Comparison of ENCODE assay signal across 16 cellular contexts in the genomic region with DNA sequence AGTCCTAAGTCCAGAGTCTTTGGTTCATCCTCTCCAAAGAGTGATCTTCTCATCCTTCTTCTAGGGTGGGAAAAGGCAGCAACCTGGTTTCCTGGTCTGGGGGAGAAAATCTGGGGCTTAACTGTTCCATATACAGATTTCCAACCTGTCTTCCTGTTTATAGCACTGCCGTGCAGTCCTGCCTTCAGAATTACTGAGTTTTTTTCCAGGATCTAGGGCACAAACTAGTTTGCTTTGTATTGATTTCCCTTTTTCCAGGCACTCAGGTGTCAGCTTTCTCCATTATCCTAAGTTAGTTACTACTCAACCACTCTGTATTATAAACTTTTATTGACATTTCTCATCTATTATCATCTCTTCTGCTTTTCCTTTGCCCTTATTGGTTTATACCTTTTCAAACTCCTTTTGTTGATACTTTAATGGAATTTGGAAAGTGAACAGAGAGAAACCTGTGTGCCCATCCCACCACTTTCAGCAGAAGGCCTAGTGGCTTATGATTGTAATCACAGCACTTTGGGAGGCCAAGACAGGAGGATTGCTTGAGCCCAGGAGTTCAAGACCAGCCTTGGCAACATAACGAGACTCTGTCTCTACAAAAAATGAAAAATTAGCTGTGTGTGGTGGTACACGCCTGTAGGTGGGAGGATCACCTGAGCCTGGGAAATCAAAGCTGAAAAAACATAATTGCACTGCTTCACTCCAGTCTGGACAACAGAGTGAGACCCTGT. TPM values are rescaled to one million over a fixed set of nuclear protein-coding genes. Genes with fewer than 3 reads are reported as not detected.
DNase-seq lines count a peak whose midpoint lies in the region; ATAC-seq, FAIRE-seq and TF ChIP-seq lines count a peak whose summit lies in the region.
"Had no signal": no experiment of that assay in that cellular context is flagged by ENCODE, and none has a peak within 500 bp of the region (broad histone marks: within the 10 kb centered on the region; RNA-seq: fewer than 3 reads in every experiment).

No MANE protein-coding gene starts in this region.

- CTCF ChIA-PET in K562 (lab: Yijun Ruan, JAX; ENCODE audit: low intra/inter-chr PET ratio), result no interaction called here
- CTCF ChIA-PET in HepG2 (lab: Yijun Ruan, JAX; ENCODE audit: low intra/inter-chr PET ratio, low total read pairs), result no interaction called here
- CTCF ChIA-PET in CD8-positive, alpha-beta memory T cell (lab: Charles Lee), result interaction anchor here (0.8 to 1.1 kb wide), 2 partner anchors 13 to 295 kb away, joined by 3 to 8 read pairs; no protein-coding TSS in a partner anchor

- no peak for TF ChIP-seq RAD21 in K562 (CRISPR knock-in tag; conservative IDR thresholded peaks at IDR 0.05 in 1 of 2, IDR thresholded peaks at IDR 0.05 in 1 of 2)
- TF ChIP-seq RAD21 in HepG2 (CRISPR knock-in tag; IDR thresholded peaks at IDR 0.05), result no peak

- H3K27me3 ChIP-seq in K562 (ENCODE audit: control insufficient read depth in 2 of 2, insufficient read depth in 2 of 2, low read length in 2 of 2), result no peaks in the 10 kb centered on the region
- no peaks in the 10 kb centered on the region for H3K27me3 ChIP-seq in HepG2 (ENCODE audit: control insufficient read depth in 1 of 2, insufficient read depth in 2 of 2, low read length in 2 of 2)
- no peaks in the 10 kb centered on the region for H3K27me3 ChIP-seq in CD8-positive, alpha-beta memory T cell (ENCODE audit: insufficient read depth, low read length, poor library complexity, severe bottlenecking)
- H3K27me3 ChIP-seq in SJCRH30, result no peaks in the 10 kb centered on the region
- no peaks in the 10 kb centered on the region for H3K27me3 ChIP-seq in prostate gland (replicated peaks; ENCODE audit: insufficient read depth)

- ATAC-seq in K562, result no peak
- peak; percentile 14; the same call in 1 of the 3 replicates for ATAC-seq in HepG2
- ATAC-seq in GM21367 (IDR thresholded peaks at IDR 0.05; ENCODE audit: unreplicated experiment), result no peak
- ATAC-seq: CD8-positive, alpha-beta T cell had no signal

- peak overlapping the region; percentile 28; the same call in 1 of the 2 replicates for H2AFZ ChIP-seq in K562 (ENCODE audit: low read depth, low read length)
- peak overlapping the region; percentile 33 for H2AFZ ChIP-seq in HepG2 (ENCODE audit: low read length)
- H2AFZ ChIP-seq: GM23248 had no signal

- H4K20me1 ChIP-seq in K562 (replicated peaks; ENCODE audit: control insufficient read depth, insufficient read depth, low read length) (no peaks in the 10 kb centered on the region), HepG2 (ENCODE audit: insufficient read depth, low read length) (no peaks in the 10 kb centered on the region)

- BruUV-seq in K562 (replicated peaks; lab: Mats Ljungman, UMichigan) (no TSS peak), HepG2 (replicated peaks; lab: Mats Ljungman, UMichigan) (no TSS peak)

- no peak for TF ChIP-seq CTCF in CD14-positive monocyte (IDR thresholded peaks at IDR 0.05)
- no peak for TF ChIP-seq CTCF in K562 (IDR thresholded peaks at IDR 0.05 in 2 of 3, conservative IDR thresholded peaks at IDR 0.05 in 1 of 3; ENCODE audit: insufficient read depth in 2 of 3, low read depth in 1 of 3, low read length in 3 of 3)
- TF ChIP-seq CTCF in HepG2 (CRISPR knock-in tag; IDR thresholded peaks at IDR 0.05), result no peak
- TF ChIP-seq CTCF in prostate gland (IDR thresholded peaks at IDR 0.05), result no peak

- H3K9me1 ChIP-seq in K562 (ENCODE audit: control insufficient read depth, insufficient read depth, low read length), result no peaks in the 10 kb centered on the region

- no peak overlapping the region for H3K4me2 ChIP-seq in K562 (ENCODE audit: insufficient read depth, low read length)
- peak overlapping the region; percentile 37 for H3K4me2 ChIP-seq in HepG2 (ENCODE audit: low read depth, low read length)

- intact Hi-C loops in CD14-positive monocyte (cut with micrococcal nuclease) (no loop called here), K562 (cut with micrococcal nuclease) (no loop called here), HepG2 (cut with micrococcal nuclease; ENCODE audit: unreplicated experiment) (no loop called here), prostate gland (cut with DNase I) (no loop called here)

- no peaks in the 10 kb centered on the region for H3K36me3 ChIP-seq in K562 (ENCODE audit: control insufficient read depth, insufficient read depth, low read length)
- no peaks in the 10 kb centered on the region for H3K36me3 ChIP-seq in HepG2 (replicated peaks in 1 of 2; ENCODE audit: control insufficient read depth in 1 of 2, insufficient read depth in 2 of 2, low read length in 2 of 2)
- H3K36me3 ChIP-seq in CD8-positive, alpha-beta memory T cell (ENCODE audit: insufficient read depth, low read length), result no peaks in the 10 kb centered on the region
- H3K36me3 ChIP-seq in SJCRH30, result no peaks in the 10 kb centered on the region
- no peaks in the 10 kb centered on the region for H3K36me3 ChIP-seq in prostate gland

- H3K4me3 ChIP-seq in K562 (no peak overlapping the region), HepG2 (replicated peaks in 1 of 3; ENCODE audit: insufficient read depth in 1 of 3, low read depth in 2 of 3, low read length in 3 of 3) (no peak overlapping the region), SJCRH30 (no peak overlapping the region), prostate gland (no peak overlapping the region)
- no peak overlapping the region for H3K4me3 ChIP-seq in CD8-positive, alpha-beta memory T cell (ENCODE audit: low read length)
- H3K4me3 ChIP-seq: GM23248 had no signal

- peaks cover 78% of the 10 kb centered on the region for H3K4me1 Mint-ChIP-seq in CD14-positive monocyte
- peaks cover 0 to 6% (median 5%) of the 10 kb centered on the region in 3 donors for H3K4me1 Mint-ChIP-seq in CD8-positive, alpha-beta memory T cell

- no peak for FAIRE-seq in K562 (lab: Jason Lieb, UNC)
- FAIRE-seq in HepG2 (lab: Jason Lieb, UNC), result no peak
- FAIRE-seq: GM12892 had no signal

- H3K79me2 ChIP-seq in K562 (ENCODE audit: control insufficient read depth, insufficient read depth, low read length) (no peaks in the 10 kb centered on the region), HepG2 (ENCODE audit: insufficient read depth, low read length) (peaks cover 17% of the 10 kb centered on the region)

- peak overlapping the region; percentile 78 to 98 (median 95) for H3K27ac Mint-ChIP-seq in CD14-positive monocyte
- H3K27ac Mint-ChIP-seq in CD8-positive, alpha-beta memory T cell, result no peak overlapping the region
- H3K27ac Mint-ChIP-seq: CD8-positive, alpha-beta T cell had no signal

- POLR2A ChIA-PET in K562 (lab: Yijun Ruan, JAX) (interaction anchor here (0.7 to 1.4 kb wide), 2 partner anchors 13 to 394 kb away, joined by 3 read pairs; no protein-coding TSS in a partner anchor), HepG2 (lab: Yijun Ruan, JAX) (interaction anchor here (8.2 kb wide), 1 partner anchor 12 kb away, joined by 94 read pairs; no protein-coding TSS in a partner anchor)
- POLR2A ChIA-PET in CD8-positive, alpha-beta memory T cell (lab: Charles Lee), result no interaction called here

- DNase-seq in CD14-positive monocyte (ENCODE audit: low spot score) (no peak), K562 (ENCODE audit: extremely low read depth in 1 of 4, low spot score in 3 of 4) (no peak), HepG2 (ENCODE audit: low spot score) (no peak), SJCRH30 (no peak), prostate gland (ENCODE audit: low spot score) (no peak)
- DNase-seq in CD8-positive, alpha-beta memory T cell, result no peak
- DNase-seq: ACHN; C1 segment of cervical spinal cord; Caco-2; CD8-positive, alpha-beta T cell; DND-41; GDM1; GM23248; H7 had no signal

- TF ChIP-seq EP300 in K562 (IDR thresholded peaks at IDR 0.05; ENCODE audit: low read length) (no peak), HepG2 (IDR thresholded peaks at IDR 0.05; ENCODE audit: low read depth in 2 of 2, low read length in 2 of 2) (no peak; a peak in 1 of 4 replicates), HepG2 (CRISPR knock-in tag; IDR thresholded peaks at IDR 0.05; ENCODE audit: borderline replicate concordance) (no peak)

- peaks cover 0 to 2% of the 10 kb centered on the region in 2 donors for H3K36me3 Mint-ChIP-seq in CD14-positive monocyte
- H3K36me3 Mint-ChIP-seq in CD8-positive, alpha-beta memory T cell, result no peaks in the 10 kb centered on the region
- H3K36me3 Mint-ChIP-seq: CD8-positive, alpha-beta T cell had no signal

- H3K27ac ChIP-seq in K562 (ENCODE audit: extremely low read depth, low read depth, low read length) (no peak overlapping the region), HepG2 (ENCODE audit: extremely low read length, insufficient read depth, low read length) (peak overlapping the region; percentile 51), SJCRH30 (no peak overlapping the region), prostate gland (no peak overlapping the region)
- no peak overlapping the region for H3K27ac ChIP-seq in CD8-positive, alpha-beta memory T cell (ENCODE audit: low read depth, low read length)
- H3K27ac ChIP-seq: GM23248 had no signal

- peaks cover 4 to 14% of the 10 kb centered on the region in 2 experiments; a peak in 4 of 5 replicates for H3K4me1 ChIP-seq in K562 (replicated peaks in 1 of 2; ENCODE audit: control insufficient read depth in 2 of 2, insufficient read depth in 2 of 2, low read length in 2 of 2)
- peaks cover 90% of the 10 kb centered on the region for H3K4me1 ChIP-seq in HepG2 (ENCODE audit: insufficient read depth, low read length)
- no peaks in the 10 kb centered on the region for H3K4me1 ChIP-seq in CD8-positive, alpha-beta memory T cell (ENCODE audit: insufficient read depth, low read length)
- no peaks in the 10 kb centered on the region for H3K4me1 ChIP-seq in SJCRH30
- no peaks in the 10 kb centered on the region for H3K4me1 ChIP-seq in prostate gland (replicated peaks)

- peak overlapping the region; percentile 63 to 85 for H3K4me3 Mint-ChIP-seq in CD14-positive monocyte
- H3K4me3 Mint-ChIP-seq in CD8-positive, alpha-beta memory T cell, result no peak overlapping the region
- H3K4me3 Mint-ChIP-seq: CD8-positive, alpha-beta T cell had no signal

- H3K9me3 Mint-ChIP-seq in CD14-positive monocyte, result peaks cover 0 to 2% (median 0%) of the 10 kb centered on the region in 7 donors
- H3K9me3 Mint-ChIP-seq in CD8-positive, alpha-beta memory T cell, result no peaks in the 10 kb centered on the region
- H3K9me3 Mint-ChIP-seq: CD8-positive, alpha-beta T cell had no signal

- TF ChIP-seq POLR2A in K562 (conservative IDR thresholded peaks at IDR 0.05) (no peak), HepG2 (IDR thresholded peaks at IDR 0.05; ENCODE audit: insufficient read depth in 1 of 2, low read depth in 2 of 2, low read length in 2 of 2) (no peak), prostate gland (IDR thresholded peaks at IDR 0.05) (no peak)

- 39% methylated on average over 3 of the region's 3 CpGs for WGBS in K562 (ENCODE audit: insufficient coverage, low coverage, missing lambda C conversion rate)
- 25% methylated on average over 3 of the region's 3 CpGs for WGBS in HepG2 (ENCODE audit: low lambda C conversion rate)
- 41% methylated on average over 3 of the region's 3 CpGs for WGBS in prostate gland

- in situ Hi-C loops in K562 (cut with MboI) (no loop called here), HepG2 (cut with HindIII; ENCODE audit: extremely low pct_ligation_motif_present, low pct_unique_long_range_greater_than_20kb) (no loop called here)

- H3K9ac ChIP-seq in K562 (ENCODE audit: insufficient read depth in 1 of 2, low read depth in 2 of 2, low read length in 2 of 2) (no peak overlapping the region), HepG2 (ENCODE audit: insufficient read depth, low read depth, low read length) (no peak overlapping the region)
- H3K9ac ChIP-seq: GM23248 had no signal

- H3K9me3 ChIP-seq in K562 (replicated peaks; ENCODE audit: control insufficient read depth, insufficient read depth, low read depth, low read length), result no peaks in the 10 kb centered on the region
- no peaks in the 10 kb centered on the region for H3K9me3 ChIP-seq in HepG2 (ENCODE audit: low read length)
- no peaks in the 10 kb centered on the region for H3K9me3 ChIP-seq in CD8-positive, alpha-beta memory T cell (ENCODE audit: low read length)
- H3K9me3 ChIP-seq in SJCRH30 (replicated peaks), result no peaks in the 10 kb centered on the region
- H3K9me3 ChIP-seq in prostate gland, result no peaks in the 10 kb centered on the region
- H3K9me3 ChIP-seq: Caco-2 had no signal

- no peaks in the 10 kb centered on the region for H3K27me3 Mint-ChIP-seq in CD14-positive monocyte (ENCODE audit: low read depth in 3 of 3)
- H3K27me3 Mint-ChIP-seq in CD8-positive, alpha-beta memory T cell, result peaks cover 1 to 11% of the 10 kb centered on the region in 2 donors

RNA-seq across cellular contexts. Expression of gene LYZ, which starts 4.1 kb away (rescaled TPM):
- polyA plus RNA-seq in CD14-positive monocyte (over 10,000 TPM; 13,865 to 46,644 TPM), K562 (2011; rRNA removed) (35.6 and 41.2 TPM in 2 replicates), K562 (2014; fragmentation: Illumina TruSeq; extraction: Trizol) (42.1 and 46.5 TPM in 2 replicates), K562 (2014; fragmentation: Nextera tagmentation; extraction: Ambion mirVana) (10 to 100 TPM; 44.0 to 47.0 TPM), K562 (2014; rRNA removed) (27.2 and 37.0 TPM in 2 replicates), HepG2 (2011; rRNA removed) (1,560 and 1,788 TPM in 2 replicates)
- total RNA-seq in K562 (2011; cell fraction: chromatin; rRNA removed; ENCODE audit: low replicate concordance), result 6.4 and 13.8 TPM in 2 replicates
- total RNA-seq in K562 (2011; cell fraction: nucleolus; rRNA removed), result 11.3 and 12.5 TPM in 2 replicates
- total RNA-seq in K562 (2011; cell fraction: nucleoplasm; rRNA removed), result 15.8 and 17.8 TPM in 2 replicates
- total RNA-seq in K562 (2014; rRNA removed) (30.1 and 38.1 TPM in 2 replicates), K562 (2014; rRNA removed; fragmentation: Illumina TruSeq; extraction: Trizol) (64.1 and 64.8 TPM in 2 replicates), K562 (2015; rRNA removed; fragmentation: Illumina TruSeq; extraction: Trizol) (96.3 and 99.0 TPM in 2 replicates), K562 (2021) (31.9 and 32.0 TPM in 2 replicates), HepG2 (2016; rRNA removed; fragmentation: Illumina TruSeq; extraction: Trizol) (1,312 and 2,054 TPM in 2 replicates), prostate gland (10 to 100 TPM; 26.6 to 27.3 TPM)
- 25.8 and 34.2 TPM in 2 replicates for polyA plus RNA-seq in K562 (2011; cell fraction: cytosol; rRNA removed)
- polyA plus RNA-seq in K562 (2011; cell fraction: nucleus; rRNA removed), result 4.1 and 6.9 TPM in 2 replicates
- 63.9 and 76.2 TPM in 2 replicates for polyA plus RNA-seq in K562 (2012)
- 85.6 and 103 TPM in 2 replicates for polyA minus RNA-seq in K562 (2011; rRNA and poly(A)+ RNA removed)
- 23.7 and 37.9 TPM in 2 replicates for polyA minus RNA-seq in K562 (2011; cell fraction: cytosol; rRNA and poly(A)+ RNA removed)
- polyA minus RNA-seq in K562 (2011; cell fraction: nucleus; rRNA and poly(A)+ RNA removed), result 2.4 and 5.3 TPM in 2 replicates
- total RNA-seq in HepG2 (2016; cell fraction: cytosol; rRNA removed; fragmentation: Illumina TruSeq; extraction: Trizol; ENCODE audit: low read depth), result 154 and 157 TPM in 2 replicates
- total RNA-seq in HepG2 (2016; cell fraction: insoluble cytoplasmic fraction; rRNA removed; fragmentation: Illumina TruSeq; extraction: Trizol), result 1,332 and 2,132 TPM in 2 replicates
- total RNA-seq in HepG2 (2016; cell fraction: membrane; rRNA removed; fragmentation: Illumina TruSeq; extraction: Trizol), result 312 and 354 TPM in 2 replicates
- 1,314 and 1,505 TPM in 2 replicates for total RNA-seq in HepG2 (2016; cell fraction: nucleus; rRNA removed; fragmentation: Illumina TruSeq; extraction: Trizol)
- 1,336 TPM in 2 replicates for polyA plus RNA-seq in HepG2 (2011; cell fraction: cytosol; rRNA removed)
- 253 and 317 TPM in 2 replicates for polyA plus RNA-seq in HepG2 (2011; cell fraction: nucleus; rRNA removed)
- 2,246 and 4,153 TPM in 2 replicates for polyA plus RNA-seq in HepG2 (2012)
- polyA plus RNA-seq in HepG2 (2016; cell fraction: cytosol; fragmentation: Illumina TruSeq; extraction: Trizol; ENCODE audit: low read depth), result 159 and 162 TPM in 2 replicates
- polyA plus RNA-seq in HepG2 (2016; cell fraction: insoluble cytoplasmic fraction; fragmentation: Illumina TruSeq; extraction: Trizol; ENCODE audit: low read depth), result 1,264 and 1,284 TPM in 2 replicates
- 279 and 297 TPM in 2 replicates for polyA plus RNA-seq in HepG2 (2016; cell fraction: membrane; fragmentation: Illumina TruSeq; extraction: Trizol; ENCODE audit: low read depth)
- polyA plus RNA-seq in HepG2 (2016; cell fraction: nucleus; fragmentation: Illumina TruSeq; extraction: Trizol; ENCODE audit: insufficient read depth, low read depth), result 2,068 and 2,203 TPM in 2 replicates
- 0.80 and 1,221 TPM in 2 replicates for polyA minus RNA-seq in HepG2 (2011; rRNA and poly(A)+ RNA removed; ENCODE audit: low replicate concordance)
- 3,146 and 3,201 TPM in 2 replicates for polyA minus RNA-seq in HepG2 (2011; cell fraction: cytosol; rRNA and poly(A)+ RNA removed)
- 420 and 665 TPM in 2 replicates for polyA minus RNA-seq in HepG2 (2011; cell fraction: nucleus; rRNA and poly(A)+ RNA removed)
- 1 to 10 TPM; 8.7 to 8.8 TPM for total RNA-seq in CD8-positive, alpha-beta memory T cell
- polyA plus RNA-seq in CD8-positive, alpha-beta memory T cell, result not detected
- 0.10 TPM in 1 of 2 replicates, not detected in the other for total RNA-seq in SJCRH30 (2014; rRNA removed; shearing (Covaris generic))
- total RNA-seq: GM23248, H7 had no signal
- polyA plus RNA-seq: GM23248 had no signal

RNA-seq across cellular contexts. Expression of gene YEATS4, which starts 15.5 kb away (rescaled TPM):
- polyA plus RNA-seq in CD14-positive monocyte, result 10 to 100 TPM; 16.0 to 20.9 TPM
- 10.0 and 21.9 TPM in 2 replicates for total RNA-seq in K562 (2011; cell fraction: chromatin; rRNA removed; ENCODE audit: low replicate concordance)
- total RNA-seq in K562 (2011; cell fraction: nucleolus; rRNA removed), result 10.8 and 18.6 TPM in 2 replicates
- total RNA-seq in K562 (2011; cell fraction: nucleoplasm; rRNA removed), result 14.5 and 16.9 TPM in 2 replicates
- total RNA-seq in K562 (2014; rRNA removed), result 39.3 and 82.5 TPM in 2 replicates
- total RNA-seq in K562 (2014; rRNA removed; fragmentation: Illumina TruSeq; extraction: Trizol), result 52.9 and 62.2 TPM in 2 replicates
- 41.2 and 41.3 TPM in 2 replicates for total RNA-seq in K562 (2015; rRNA removed; fragmentation: Illumina TruSeq; extraction: Trizol)
- 33.0 and 39.2 TPM in 2 replicates for total RNA-seq in K562 (2021)
- 37.8 and 50.2 TPM in 2 replicates for polyA plus RNA-seq in K562 (2011; rRNA removed)
- polyA plus RNA-seq in K562 (2011; cell fraction: cytosol; rRNA removed), result 27.5 and 29.8 TPM in 2 replicates
- 11.5 and 13.0 TPM in 2 replicates for polyA plus RNA-seq in K562 (2011; cell fraction: nucleus; rRNA removed)
- 30.1 and 43.6 TPM in 2 replicates for polyA plus RNA-seq in K562 (2012)
- 45.2 and 49.2 TPM in 2 replicates for polyA plus RNA-seq in K562 (2014; fragmentation: Illumina TruSeq; extraction: Trizol)
- 10 to 100 TPM; 25.9 to 26.3 TPM for polyA plus RNA-seq in K562 (2014; fragmentation: Nextera tagmentation; extraction: Ambion mirVana)
- polyA plus RNA-seq in K562 (2014; rRNA removed), result 61.0 and 92.2 TPM in 2 replicates
- 20.0 and 24.0 TPM in 2 replicates for polyA minus RNA-seq in K562 (2011; rRNA and poly(A)+ RNA removed)
- polyA minus RNA-seq in K562 (2011; cell fraction: cytosol; rRNA and poly(A)+ RNA removed), result 22.5 and 24.1 TPM in 2 replicates
- polyA minus RNA-seq in K562 (2011; cell fraction: nucleus; rRNA and poly(A)+ RNA removed), result 14.9 and 31.8 TPM in 2 replicates
- total RNA-seq in HepG2 (2016; rRNA removed; fragmentation: Illumina TruSeq; extraction: Trizol), result 45.0 and 51.7 TPM in 2 replicates
- 11.6 and 14.0 TPM in 2 replicates for total RNA-seq in HepG2 (2016; cell fraction: cytosol; rRNA removed; fragmentation: Illumina TruSeq; extraction: Trizol; ENCODE audit: low read depth)
- total RNA-seq in HepG2 (2016; cell fraction: insoluble cytoplasmic fraction; rRNA removed; fragmentation: Illumina TruSeq; extraction: Trizol), result 45.7 and 59.8 TPM in 2 replicates
- 25.6 and 27.0 TPM in 2 replicates for total RNA-seq in HepG2 (2016; cell fraction: membrane; rRNA removed; fragmentation: Illumina TruSeq; extraction: Trizol)
- total RNA-seq in HepG2 (2016; cell fraction: nucleus; rRNA removed; fragmentation: Illumina TruSeq; extraction: Trizol), result 21.7 and 27.0 TPM in 2 replicates
- polyA plus RNA-seq in HepG2 (2011; rRNA removed), result 10.0 and 16.8 TPM in 2 replicates
- 16.1 and 23.0 TPM in 2 replicates for polyA plus RNA-seq in HepG2 (2011; cell fraction: cytosol; rRNA removed)
- polyA plus RNA-seq in HepG2 (2011; cell fraction: nucleus; rRNA removed), result 6.9 and 7.4 TPM in 2 replicates
- polyA plus RNA-seq in HepG2 (2012), result 17.1 and 21.3 TPM in 2 replicates
- polyA plus RNA-seq in HepG2 (2016; cell fraction: cytosol; fragmentation: Illumina TruSeq; extraction: Trizol; ENCODE audit: low read depth), result 10.2 and 11.1 TPM in 2 replicates
- polyA plus RNA-seq in HepG2 (2016; cell fraction: insoluble cytoplasmic fraction; fragmentation: Illumina TruSeq; extraction: Trizol; ENCODE audit: low read depth), result 58.2 and 68.3 TPM in 2 replicates
- 21.0 and 21.8 TPM in 2 replicates for polyA plus RNA-seq in HepG2 (2016; cell fraction: membrane; fragmentation: Illumina TruSeq; extraction: Trizol; ENCODE audit: low read depth)
- 28.6 and 30.9 TPM in 2 replicates for polyA plus RNA-seq in HepG2 (2016; cell fraction: nucleus; fragmentation: Illumina TruSeq; extraction: Trizol; ENCODE audit: insufficient read depth, low read depth)
- polyA minus RNA-seq in HepG2 (2011; rRNA and poly(A)+ RNA removed; ENCODE audit: low replicate concordance), result 7.0 and 10.3 TPM in 2 replicates
- 10.5 and 11.3 TPM in 2 replicates for polyA minus RNA-seq in HepG2 (2011; cell fraction: cytosol; rRNA and poly(A)+ RNA removed)
- polyA minus RNA-seq in HepG2 (2011; cell fraction: nucleus; rRNA and poly(A)+ RNA removed), result 16.4 and 19.7 TPM in 2 replicates
- total RNA-seq in CD8-positive, alpha-beta memory T cell, result 10 to 100 TPM; 34.9 to 39.7 TPM
- polyA plus RNA-seq in CD8-positive, alpha-beta memory T cell, result 26.6 TPM
- 30.3 and 34.2 TPM in 2 replicates for total RNA-seq in SJCRH30 (2014; rRNA removed; shearing (Covaris generic))
- total RNA-seq in prostate gland, result 10 to 100 TPM; 29.0 to 57.4 TPM

Comparison
In these comparisons a context has a peak if more than half of its experiments do, and no peak if none do; other contexts are left out.
1. H3K27ac Mint-ChIP-seq: peak in CD14-positive monocyte (7 of 7); none in CD8-positive, alpha-beta memory T cell (0 of 8).
2. H3K4me3 Mint-ChIP-seq: peak in CD14-positive monocyte (2 of 2); none in CD8-positive, alpha-beta memory T cell (0 of 7).